ENCODE assay signal across 13 cellular contexts in genomic region chr12:51848843-51849735, GRCh38. TPM values are rescaled to one million over a fixed set of nuclear protein-coding genes. Genes with fewer than 3 reads are reported as not detected.
DNase-seq lines count a peak whose midpoint lies in the region; ATAC-seq lines count a peak whose summit lies in the region.
"Had no signal": no experiment of that assay in that cellular context is flagged by ENCODE, and none has a peak within 500 bp of the region (broad histone marks: within the 10 kb centered on the region; RNA-seq: fewer than 3 reads in every experiment).

No MANE protein-coding gene starts in this region.

- no peaks in the 10 kb centered on the region for H3K36me3 Mint-ChIP-seq in activated naive CD8-positive, alpha-beta T cell treated with anti-CD3 and anti-CD28 coated beads for 36 hours
- H3K36me3 Mint-ChIP-seq: activated naive CD8-positive, alpha-beta T cell treated with anti-CD3 and anti-CD28 coated beads, Interleukin-2, amount 10 ng/mL, durations not matched to agents 7 days and 5 days; stimulated activated effector memory CD8-positive, alpha-beta T cell treated with anti-CD3 and anti-CD28 coated beads, Interleukin-12 subunit alpha, Interleukin-12 subunit beta, amount 100 ng/mL, for 72 hours had no signal

- H3K4me1 Mint-ChIP-seq in activated naive CD8-positive, alpha-beta T cell treated with anti-CD3 and anti-CD28 coated beads for 36 hours, result peaks cover 22% of the 10 kb centered on the region

- H3K4me3 Mint-ChIP-seq in activated naive CD8-positive, alpha-beta T cell treated with anti-CD3 and anti-CD28 coated beads for 36 hours, result no peak overlapping the region
- H3K4me3 Mint-ChIP-seq: activated naive CD8-positive, alpha-beta T cell treated with anti-CD3 and anti-CD28 coated beads, Interleukin-2, amount 10 ng/mL, durations not matched to agents 7 days and 5 days; CD8-positive, alpha-beta memory T cell; stimulated activated effector memory CD8-positive, alpha-beta T cell treated with anti-CD3 and anti-CD28 coated beads, Interleukin-12 subunit alpha, Interleukin-12 subunit beta, amount 100 ng/mL, for 72 hours had no signal

- ATAC-seq in GM21423 (IDR thresholded peaks at IDR 0.05; ENCODE audit: unreplicated experiment), result no peak
- no peak for ATAC-seq in HG03280 (IDR thresholded peaks at IDR 0.05; ENCODE audit: unreplicated experiment)
- ATAC-seq: stimulated activated effector memory CD8-positive, alpha-beta T cell treated with anti-CD3 and anti-CD28 coated beads, Interleukin-12 subunit alpha, Interleukin-12 subunit beta, amount 100 ng/mL, for 72 hours had no signal

- DNase-seq in Caki2 (ENCODE audit: low read depth) (peak; percentile 56), SK-N-DZ (ENCODE audit: low spot score) (peak; percentile 71), iPS-NIHi7 (ENCODE audit: extremely low spot score) (peak; percentile 90), renal cortical epithelial cell (ENCODE audit: low read depth) (peak; percentile 50), RPMI8226 (no peak)
- DNase-seq in activated naive CD8-positive, alpha-beta T cell treated with anti-CD3 and anti-CD28 coated beads for 36 hours, result no peak
- DNase-seq: activated CD4-positive, alpha-beta T cell treated with anti-CD3 and anti-CD28 coated beads, Interleukin-2, amount 50 U/mL, for 48 hours; activated naive CD8-positive, alpha-beta T cell treated with anti-CD3 and anti-CD28 coated beads, Interleukin-2, amount 10 ng/mL, durations not matched to agents 7 days and 5 days; CD8-positive, alpha-beta memory T cell; midbrain had no signal

- H3K27ac Mint-ChIP-seq in activated naive CD8-positive, alpha-beta T cell treated with anti-CD3 and anti-CD28 coated beads for 36 hours, result no peak overlapping the region
- H3K27ac Mint-ChIP-seq: activated naive CD8-positive, alpha-beta T cell treated with anti-CD3 and anti-CD28 coated beads, Interleukin-2, amount 10 ng/mL, durations not matched to agents 7 days and 5 days; CD8-positive, alpha-beta memory T cell; stimulated activated effector memory CD8-positive, alpha-beta T cell treated with anti-CD3 and anti-CD28 coated beads, Interleukin-12 subunit alpha, Interleukin-12 subunit beta, amount 100 ng/mL, for 72 hours had no signal

- no peaks in the 10 kb centered on the region for H3K9me3 Mint-ChIP-seq in activated naive CD8-positive, alpha-beta T cell treated with anti-CD3 and anti-CD28 coated beads for 36 hours
- H3K9me3 Mint-ChIP-seq: activated naive CD8-positive, alpha-beta T cell treated with anti-CD3 and anti-CD28 coated beads, Interleukin-2, amount 10 ng/mL, durations not matched to agents 7 days and 5 days; CD8-positive, alpha-beta memory T cell; stimulated activated effector memory CD8-positive, alpha-beta T cell treated with anti-CD3 and anti-CD28 coated beads, Interleukin-12 subunit alpha, Interleukin-12 subunit beta, amount 100 ng/mL, for 72 hours had no signal

- in situ Hi-C loops in Caki2 (cut with HindIII; ENCODE audit: low pct_unique_long_range_greater_than_20kb, low sequenced_read_pairs), result no loop called here

- H3K27me3 Mint-ChIP-seq in activated naive CD8-positive, alpha-beta T cell treated with anti-CD3 and anti-CD28 coated beads for 36 hours, result peaks cover 33% of the 10 kb centered on the region

RNA-seq across cellular contexts. Expression of gene FIGNL2, which starts 0.6 kb away (rescaled TPM):
- 0.84 and 1.7 TPM in 2 replicates for total RNA-seq in Caki2 (2014; rRNA removed; shearing (Covaris generic); ENCODE audit: low replicate concordance)
- polyA plus RNA-seq in SK-N-DZ (2014; cell fraction: cytosol; rRNA removed), result 4.9 and 6.4 TPM in 2 replicates
- 6.0 and 7.1 TPM in 2 replicates for polyA plus RNA-seq in SK-N-DZ (2014; cell fraction: nucleus; rRNA removed)
- total RNA-seq in renal cortical epithelial cell, result 0.52 and 5.5 TPM in 2 replicates
- under 1 TPM; 0.29 to 0.40 TPM for total RNA-seq in activated naive CD8-positive, alpha-beta T cell treated with anti-CD3 and anti-CD28 coated beads for 36 hours

RNA-seq across cellular contexts. Expression of gene ANKRD33, which starts 38.8 kb away (rescaled TPM):
- total RNA-seq in Caki2 (2014; rRNA removed; shearing (Covaris generic); ENCODE audit: low replicate concordance), result not detected in 2 replicates
- polyA plus RNA-seq in SK-N-DZ (2014; cell fraction: cytosol; rRNA removed), result 0.15 TPM in 1 of 2 replicates, not detected in the other
- polyA plus RNA-seq in SK-N-DZ (2014; cell fraction: nucleus; rRNA removed), result 0.27 TPM in 1 of 2 replicates, not detected in the other
- total RNA-seq in renal cortical epithelial cell, result not detected in 2 replicates
- total RNA-seq in activated naive CD8-positive, alpha-beta T cell treated with anti-CD3 and anti-CD28 coated beads for 36 hours, result not detected
- total RNA-seq: activated naive CD8-positive, alpha-beta T cell treated with anti-CD3 and anti-CD28 coated beads, Interleukin-2, amount 10 ng/mL, durations not matched to agents 7 days and 5 days; CD8-positive, alpha-beta memory T cell had no signal
- polyA plus RNA-seq: CD8-positive, alpha-beta memory T cell had no signal

RNA-seq across cellular contexts. Expression of gene ACVRL1, which starts 58.2 kb away (rescaled TPM):
- 0.35 and 4.4 TPM in 2 replicates for total RNA-seq in Caki2 (2014; rRNA removed; shearing (Covaris generic); ENCODE audit: low replicate concordance)
- 24.4 and 26.5 TPM in 2 replicates for polyA plus RNA-seq in SK-N-DZ (2014; cell fraction: cytosol; rRNA removed)
- 25.3 and 33.4 TPM in 2 replicates for polyA plus RNA-seq in SK-N-DZ (2014; cell fraction: nucleus; rRNA removed)
- total RNA-seq in renal cortical epithelial cell, result 2.1 and 3.5 TPM in 2 replicates
- total RNA-seq in activated naive CD8-positive, alpha-beta T cell treated with anti-CD3 and anti-CD28 coated beads for 36 hours, result not detected
- total RNA-seq: activated naive CD8-positive, alpha-beta T cell treated with anti-CD3 and anti-CD28 coated beads, Interleukin-2, amount 10 ng/mL, durations not matched to agents 7 days and 5 days had no signal
- polyA plus RNA-seq: CD8-positive, alpha-beta memory T cell had no signal

Comparison
In these comparisons a context has a peak if more than half of its experiments do, and no peak if none do; other contexts are left out.
1. DNase-seq: peak in Caki2 (single experiment), SK-N-DZ (single experiment), iPS-NIHi7 (single experiment) and renal cortical epithelial cell (single experiment); none in activated naive CD8-positive, alpha-beta T cell treated with anti-CD3 and anti-CD28 coated beads for 36 hours (single experiment) and RPMI8226 (single experiment).